ENCODE assay signal across 19 cellular contexts in the genomic region with DNA sequence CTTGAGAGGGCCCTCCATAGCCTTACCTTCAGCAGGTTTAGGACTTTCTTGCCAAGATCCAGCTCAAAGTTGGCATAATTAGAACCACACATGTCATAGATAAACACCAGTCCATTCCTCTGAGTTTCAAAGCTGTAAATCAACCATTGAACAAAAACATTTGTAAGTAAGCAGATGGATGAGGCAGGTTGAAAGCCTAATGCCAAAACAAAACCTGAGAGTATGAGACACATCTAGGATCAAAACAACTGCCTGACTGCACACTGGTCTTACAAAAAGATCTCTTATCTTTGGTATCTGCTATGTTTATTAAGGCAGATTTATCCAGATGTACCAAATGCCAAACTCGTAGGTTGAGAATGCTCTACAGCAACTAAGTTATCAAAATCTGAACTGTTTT.
"Had no signal": no experiment of that assay in that cellular context is flagged by ENCODE, and none has a peak within 500 bp of the region (broad histone marks: within the 10 kb centered on the region; RNA-seq: fewer than 3 reads in every experiment).

No MANE protein-coding gene starts in this region.

- H3K27ac Mint-ChIP-seq: activated CD8-positive, alpha-beta memory T cell treated with anti-CD3 and anti-CD28 coated beads, Interleukin-2, amount 10 ng/mL, durations not matched to agents 7 days and 5 days; activated naive CD8-positive, alpha-beta T cell; activated T-cell treated with anti-CD3 and anti-CD28 coated beads, Interleukin-2, amount 50 U/mL, for 24 hours; brain; T-cell had no signal

- H3K27ac ChIP-seq: colonic mucosa, gastrocnemius medialis, heart right ventricle, parathyroid adenoma, stomach, VCaP had no signal

- H3K9ac ChIP-seq: parathyroid adenoma had no signal

- H3K4me1 Mint-ChIP-seq: activated CD8-positive, alpha-beta memory T cell treated with anti-CD3 and anti-CD28 coated beads, Interleukin-2, amount 10 ng/mL, durations not matched to agents 7 days and 5 days; brain; T-cell had no signal

- H3K27me3 ChIP-seq: colonic mucosa, gastrocnemius medialis, heart right ventricle, stomach had no signal

- H3K9me3 Mint-ChIP-seq: activated T-cell treated with anti-CD3 and anti-CD28 coated beads, Interleukin-2, amount 50 U/mL, for 24 hours; brain; T-cell had no signal

- DNase-seq: activated CD4-positive, alpha-beta T cell treated with anti-CD3 and anti-CD28 coated beads for 1 hour; activated CD4-positive, alpha-beta T cell treated with anti-CD3 and anti-CD28 coated beads, Interleukin-2, amount 50 U/mL, for 4 hours; activated CD8-positive, alpha-beta memory T cell treated with anti-CD3 and anti-CD28 coated beads, Interleukin-2, amount 10 ng/mL, durations not matched to agents 7 days and 5 days; activated effector memory CD4-positive, alpha-beta T cell treated with anti-CD3 and anti-CD28 coated beads, Interleukin-2, amount 50 U/mL, for 16 hours; activated T-cell treated with anti-CD3 and anti-CD28 coated beads, Interleukin-2, amount 50 U/mL, for 24 hours; central memory CD4-positive, alpha-beta T cell; heart right ventricle; midbrain; stimulated activated CD4-positive, alpha-beta T cell treated with anti-CD3 and anti-CD28 coated beads, Interleukin-12 subunit alpha, Interleukin-12 subunit beta, amount 100 ng/mL, for 4 hours; stimulated activated CD4-positive, alpha-beta T cell treated with anti-CD3 and anti-CD28 coated beads, Interleukin-2, amount 100 ng/mL, for 24 hours; T-cell had no signal

- H3K79me2 ChIP-seq: parathyroid adenoma had no signal

- H3K27me3 Mint-ChIP-seq: activated CD8-positive, alpha-beta memory T cell treated with anti-CD3 and anti-CD28 coated beads, Interleukin-2, amount 10 ng/mL, durations not matched to agents 7 days and 5 days; activated naive CD8-positive, alpha-beta T cell; activated T-cell treated with anti-CD3 and anti-CD28 coated beads, Interleukin-2, amount 50 U/mL, for 24 hours; brain; T-cell had no signal

- H2AFZ ChIP-seq: parathyroid adenoma had no signal

- ATAC-seq: activated CD8-positive, alpha-beta memory T cell treated with anti-CD3 and anti-CD28 coated beads, Interleukin-2, amount 10 ng/mL, durations not matched to agents 7 days and 5 days; gastrocnemius medialis; T-cell had no signal

- H3K4me1 ChIP-seq: colonic mucosa, gastrocnemius medialis, heart right ventricle, parathyroid adenoma, stomach had no signal

- H3K4me3 ChIP-seq: colonic mucosa, gastrocnemius medialis, heart right ventricle, lung, stomach had no signal

- H3K9me3 ChIP-seq: colonic mucosa, gastrocnemius medialis, heart right ventricle, stomach had no signal

- H3K4me3 Mint-ChIP-seq: activated CD8-positive, alpha-beta memory T cell treated with anti-CD3 and anti-CD28 coated beads, Interleukin-2, amount 10 ng/mL, durations not matched to agents 7 days and 5 days; activated naive CD8-positive, alpha-beta T cell; activated T-cell treated with anti-CD3 and anti-CD28 coated beads, Interleukin-2, amount 50 U/mL, for 24 hours; brain; T-cell had no signal
